In genomic region chr16:81429045-81429521, GRCh38 we compare ENCODE assay signal across 8 cellular contexts. TPM values are rescaled to one million over a fixed set of nuclear protein-coding genes. Genes with fewer than 3 reads are reported as not detected.
A peak's percentile ranks its signal among the peaks of the same experiment; 100 is the strongest.
DNase-seq lines count a peak whose midpoint lies in the region; ATAC-seq, FAIRE-seq and TF ChIP-seq lines count a peak whose summit lies in the region.

No MANE protein-coding gene starts in this region.

- TF ChIP-seq POLR2A in H54 (IDR thresholded peaks at IDR 0.05; ENCODE audit: low read depth, low read length) (no peak), spleen (IDR thresholded peaks at IDR 0.05) (no peak), gastroesophageal sphincter (IDR thresholded peaks at IDR 0.05) (no peak)

- 43 to 62% (median 49%) methylated on average over 3 of the region's 3 CpGs for WGBS in spleen, 5 donors
- WGBS in gastroesophageal sphincter (ENCODE audit: low coverage in 1 of 2), 2 donors = 46 to 59% methylated on average over 3 of the region's 3 CpGs

- intact Hi-C loops in spleen (cut with DNase I; ENCODE audit: low total_unique reads) = no loop called here

- H3K27ac ChIP-seq in SJSA1 (no peak overlapping the region), spleen (no peak overlapping the region), gastroesophageal sphincter (no peak overlapping the region)

- ATAC-seq in GM19463 (IDR thresholded peaks at IDR 0.05; ENCODE audit: unreplicated experiment) = no peak
- ATAC-seq in gastroesophageal sphincter = no peak
- ATAC-seq in HG03469 (IDR thresholded peaks at IDR 0.05; ENCODE audit: unreplicated experiment) = no peak

- no peaks in the 10 kb centered on the region for H3K36me3 ChIP-seq in SJSA1
- no peaks in the 10 kb centered on the region for H3K36me3 ChIP-seq in spleen
- H3K36me3 ChIP-seq in gastroesophageal sphincter = no peaks in the 10 kb centered on the region

- H3K27me3 ChIP-seq in SJSA1 (replicated peaks) (no peaks in the 10 kb centered on the region), spleen (replicated peaks in 1 of 7) (no peaks in the 10 kb centered on the region), gastroesophageal sphincter (no peaks in the 10 kb centered on the region)

- no peak overlapping the region for H3K4me3 ChIP-seq in AG04449 (ENCODE audit: low read depth, low read length)
- no peak overlapping the region for H3K4me3 ChIP-seq in SJSA1
- H3K4me3 ChIP-seq in spleen = no peak overlapping the region
- no peak overlapping the region for H3K4me3 ChIP-seq in gastroesophageal sphincter

- FAIRE-seq in H54 (lab: Jason Lieb, UNC) = no peak

- DNase-seq in AG04449 (ENCODE audit: low read depth, low spot score) (no peak), H54 (ENCODE audit: insufficient read length, low spot score) (peak; percentile 58), SJSA1 (ENCODE audit: low read depth in 1 of 2, low spot score in 2 of 2) (peak; percentile 30 to 65), germinal center (ENCODE audit: low spot score) (peak; percentile 64), spleen (no peak)

- no peak for TF ChIP-seq EP300 in gastroesophageal sphincter (IDR thresholded peaks at IDR 0.05)

- CTCF ChIA-PET in AG04449 (lab: Yijun Ruan, JAX) = interaction anchor here (1.1 to 2.6 kb wide), 7 partner anchors 10 to 269 kb away, joined by 4 to 10 read pairs (median 7); no protein-coding TSS in a partner anchor

- H3K4me1 ChIP-seq in SJSA1 (replicated peaks) (peaks cover 22% of the 10 kb centered on the region), spleen (peaks cover 0 to 33% (median 15%) of the 10 kb centered on the region in 6 donors), gastroesophageal sphincter (peaks cover 0 to 5% (median 0%) of the 10 kb centered on the region in 3 donors)

- TF ChIP-seq CTCF in AG04449 (IDR thresholded peaks at IDR 0.05; ENCODE audit: insufficient read depth, low read length, missing control alignments) (peak; percentile 57), spleen (IDR thresholded peaks at IDR 0.05 in 8 of 11, conservative IDR thresholded peaks at IDR 0.05 in 3 of 11) (peak in 9 of 11 experiments; percentile 12 to 63 (median 50)), gastroesophageal sphincter (IDR thresholded peaks at IDR 0.05) (peak in 2 of 4 experiments; percentile 34 to 49)

- H3K9me3 ChIP-seq in SJSA1 (replicated peaks) (no peaks in the 10 kb centered on the region), spleen (no peaks in the 10 kb centered on the region), gastroesophageal sphincter (no peaks in the 10 kb centered on the region)

- POLR2A ChIA-PET in AG04449 (lab: Yijun Ruan, JAX) = no interaction called here

RNA-seq across cellular contexts. Expression of gene CMIP, which starts 15.5 kb away (rescaled TPM):
- total RNA-seq in SJSA1 (2014; rRNA removed; shearing (Covaris generic)) = 9.8 and 10.7 TPM in 2 replicates
- 100 to 1,000 TPM in 1 of 7 donors, 10 to 100 TPM in 6; 49.9 to 107 (median 67.1) TPM for total RNA-seq in spleen
- 10 to 100 TPM in 1 of 3 donors, 1 to 10 TPM in 2; 6.0 to 11.8 (median 6.2) TPM for polyA plus RNA-seq in spleen
- 10 to 100 TPM; 13.4 to 24.0 (median 19.2) TPM for total RNA-seq in gastroesophageal sphincter

Comparison
In these comparisons a context has a peak if more than half of its experiments do, and no peak if none do; other contexts are left out.
1. DNase-seq: peak in H54 (single experiment), SJSA1 (2 of 2) and germinal center (single experiment); none in AG04449 (single experiment) and spleen (single experiment).